2 cellular contexts compared by ENCODE assay signal in genomic region chr5:61329729-61330128, GRCh38.
TF ChIP-seq lines count a peak whose summit lies in the region.

No MANE protein-coding gene starts in this region.

TF ChIP-seq in A549, 52 proteins besides CTCF, POLR2A, EP300 and RAD21 (continued from another document):
- TF ChIP-seq REST (IDR thresholded peaks at IDR 0.05): no peak

TF ChIP-seq in HCT116, 20 proteins besides CTCF, POLR2A, EP300 and RAD21 (continued from another document):
- TF ChIP-seq REST (IDR thresholded peaks at IDR 0.05; ENCODE audit: low read depth) (no peak), TCF7L2 (IDR thresholded peaks at IDR 0.05; ENCODE audit: borderline replicate concordance, extremely low read depth, insufficient read depth, insufficient read length) (no peak), MAX (IDR thresholded peaks at IDR 0.05) (no peak), ELF1 (IDR thresholded peaks at IDR 0.05; ENCODE audit: borderline replicate concordance, low read depth) (no peak), CBX3 (IDR thresholded peaks at IDR 0.05; ENCODE audit: low read depth) (no peak)
